ENCODE assay signal across 8 cellular contexts in the genomic region with DNA sequence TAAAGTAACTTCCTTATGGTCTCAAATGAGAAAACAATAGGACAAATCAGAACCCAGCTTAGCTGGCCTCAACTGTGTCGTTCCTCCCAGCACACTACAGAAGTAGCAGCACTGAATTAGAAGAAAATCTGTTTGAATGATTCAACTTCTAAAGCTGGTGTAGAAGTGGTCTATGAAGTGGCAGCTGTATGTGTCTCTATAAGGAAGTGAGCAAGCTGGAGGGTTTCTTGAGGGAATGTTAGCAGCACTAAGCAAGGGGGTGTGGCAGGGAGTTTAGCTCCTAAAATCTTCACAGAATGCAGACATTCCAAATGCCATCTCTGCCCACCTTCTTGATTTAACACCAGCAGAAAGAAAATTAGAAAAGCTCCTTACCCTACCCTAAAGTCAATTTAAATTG. TPM values are rescaled to one million over a fixed set of nuclear protein-coding genes. Genes with fewer than 3 reads are reported as not detected.
DNase-seq lines count a peak whose midpoint lies in the region; TF ChIP-seq lines count a peak whose summit lies in the region.

No MANE protein-coding gene starts in this region.

- no peak overlapping the region for H2BK20ac ChIP-seq in H9 (ENCODE audit: low read depth, low read length, poor library complexity, severe bottlenecking)

- H3K79me2 ChIP-seq in H9 (ENCODE audit: insufficient read depth, low read length): no peaks in the 10 kb centered on the region

- H2BK120ac ChIP-seq in H9 (ENCODE audit: low read depth, low read length, poor library complexity, severe bottlenecking): no peak overlapping the region

- peaks cover 0 to 4% of the 10 kb centered on the region in 2 experiments; a peak in 1 of 5 replicates for H3K9me3 Mint-ChIP-seq in H9

- WGBS in H9 (ENCODE audit: extremely low coverage, insufficient read length, low lambda C conversion rate): no CpG with 5 or more reads among the region's 1 CpG

- no peak for TF ChIP-seq CTCF in RWPE1 (conservative IDR thresholded peaks at IDR 0.05; ENCODE audit: low read depth)
- no peak for TF ChIP-seq CTCF in H9 (conservative IDR thresholded peaks at IDR 0.05)

- H3K4ac ChIP-seq in H9 (ENCODE audit: low read depth, low read length): no peak overlapping the region

- no peaks in the 10 kb centered on the region for H4K20me1 ChIP-seq in H9 (ENCODE audit: control insufficient read depth, insufficient read depth, insufficient read length)

- no peak overlapping the region for H4K8ac ChIP-seq in H9 (replicated peaks; ENCODE audit: insufficient read length, low read depth, low read length)

- no peak overlapping the region for H3K27ac Mint-ChIP-seq in H9

- H3K18ac ChIP-seq in H9 (ENCODE audit: insufficient read length, low read depth, low read length): no peak overlapping the region

- H2AK5ac ChIP-seq in H9 (ENCODE audit: insufficient read length, low read length): no peak overlapping the region

- peak overlapping the region; percentile 94 for H3K4me3 ChIP-seq in skeletal muscle cell (ENCODE audit: low read depth, low read length)

- no peak overlapping the region for H2BK5ac ChIP-seq in H9 (ENCODE audit: insufficient read length, low read length)

- DNase-seq in G401 (ENCODE audit: low spot score): peak; percentile 37
- DNase-seq in RWPE1 (ENCODE audit: low spot score): peak; percentile 20
- no peak for DNase-seq in epithelial cell of prostate (ENCODE audit: low read depth, low spot score)
- no peak for DNase-seq in skeletal muscle cell (ENCODE audit: low read depth)
- no peak for DNase-seq in NCI-H1105 (lab: John Stamatoyannopoulos, UW)
- DNase-seq in occipital lobe (lab: John Stamatoyannopoulos, UW): no peak
- DNase-seq in NCI-H2196 (lab: John Stamatoyannopoulos, UW; ENCODE audit: unreplicated experiment): no peak
- no peak for DNase-seq in H9

- no peak overlapping the region for H3K4me3 Mint-ChIP-seq in H9

- H4K5ac ChIP-seq in H9 (ENCODE audit: insufficient read length, low read depth, low read length): no peak overlapping the region

- H3K56ac ChIP-seq in H9 (ENCODE audit: insufficient read length, low read depth, low read length): no peak overlapping the region

- peak overlapping the region; percentile 99; the same call in 1 of the 2 replicates for H3K27ac ChIP-seq in RWPE1
- H3K27ac ChIP-seq in epithelial cell of prostate: peak overlapping the region; percentile 98
- H3K27ac ChIP-seq in H9 (ENCODE audit: insufficient read length, low read depth, low read length): no peak overlapping the region

- no peak overlapping the region for H2AFZ ChIP-seq in H9 (ENCODE audit: low read length)

- CTCF ChIA-PET in RWPE1 (lab: Yijun Ruan, JAX): interaction anchor here (1.5 kb wide), 1 partner anchor 192 kb away, joined by 8 read pairs; no protein-coding TSS in a partner anchor

- H3K27me3 ChIP-seq in H9 (ENCODE audit: insufficient read depth, low read length): peaks cover 7% of the 10 kb centered on the region; the same call in 1 of the 2 replicates

- H3K4me2 ChIP-seq in H9 (ENCODE audit: insufficient read depth, insufficient read length, low read length): no peak overlapping the region

- H3K4me1 ChIP-seq in H9 (ENCODE audit: insufficient read depth, low read length): peaks cover 7% of the 10 kb centered on the region

- no peaks in the 10 kb centered on the region for H3K79me1 ChIP-seq in H9 (ENCODE audit: insufficient read depth, low read depth, low read length, poor library complexity, severe bottlenecking)

- POLR2A ChIA-PET in RWPE1 (lab: Yijun Ruan, JAX; ENCODE audit: low non-redundant PET): interaction anchor here (1.0 kb wide), 1 partner anchor 10 kb away, joined by 3 read pairs; no protein-coding TSS in a partner anchor

- no peak overlapping the region for H2BK12ac ChIP-seq in H9 (ENCODE audit: insufficient read length, low read depth, low read length)

- H3K23ac ChIP-seq in H9 (ENCODE audit: insufficient read length, low read depth, low read length): no peak overlapping the region

- no peak overlapping the region for H2BK15ac ChIP-seq in H9 (ENCODE audit: low read depth, low read length)

- no peak overlapping the region for H3K14ac ChIP-seq in H9 (ENCODE audit: insufficient read depth, low read length)

- H3K23me2 ChIP-seq in H9 (ENCODE audit: insufficient read length, low read depth, low read length, poor library complexity, severe bottlenecking): peaks cover 15% of the 10 kb centered on the region

- in situ Hi-C loops in G401 (cut with HindIII; ENCODE audit: low sequenced_read_pairs): no loop called here

- H3T11ph ChIP-seq in H9 (ENCODE audit: low read length): no peak overlapping the region

- peaks cover 0 to 1% (median 0%) of the 10 kb centered on the region in 3 experiments; a peak in 2 of 7 replicates for H3K36me3 Mint-ChIP-seq in H9 (ENCODE audit: insufficient read depth in 1 of 3, low read depth in 3 of 3)

- peaks cover 42 to 46% of the 10 kb centered on the region in 2 experiments for H3K4me1 Mint-ChIP-seq in H9

- H3K27me3 Mint-ChIP-seq in H9 (ENCODE audit: low read depth): peaks cover 56% of the 10 kb centered on the region

- H3K9ac ChIP-seq in H9 (ENCODE audit: extremely low read depth, insufficient read length, low read length): no peak overlapping the region

- no peaks in the 10 kb centered on the region for H3K9me3 ChIP-seq in H9 (ENCODE audit: control insufficient read depth, low read depth, low read length)

- H4K91ac ChIP-seq in H9 (ENCODE audit: insufficient read length, low read depth, low read length): no peak overlapping the region

RNA-seq across cellular contexts. Expression of gene KLF9, which starts 4.1 kb away (rescaled TPM):
- 6.5 and 12.3 TPM in 2 replicates for total RNA-seq in G401 (2014; rRNA removed; shearing (Covaris generic))
- total RNA-seq in occipital lobe (16.8 TPM), H9 (2021) (0.18 and 0.26 TPM in 2 replicates)

Comparison
In these comparisons a context has a peak if more than half of its experiments do, and no peak if none do; other contexts are left out.
1. DNase-seq: peak in G401 (single experiment) and RWPE1 (single experiment); none in epithelial cell of prostate (single experiment), skeletal muscle cell (single experiment), NCI-H1105 (single experiment), occipital lobe (single experiment), NCI-H2196 (single experiment) and H9 (single experiment).